29 cellular contexts compared by ENCODE assay signal in the genomic region with DNA sequence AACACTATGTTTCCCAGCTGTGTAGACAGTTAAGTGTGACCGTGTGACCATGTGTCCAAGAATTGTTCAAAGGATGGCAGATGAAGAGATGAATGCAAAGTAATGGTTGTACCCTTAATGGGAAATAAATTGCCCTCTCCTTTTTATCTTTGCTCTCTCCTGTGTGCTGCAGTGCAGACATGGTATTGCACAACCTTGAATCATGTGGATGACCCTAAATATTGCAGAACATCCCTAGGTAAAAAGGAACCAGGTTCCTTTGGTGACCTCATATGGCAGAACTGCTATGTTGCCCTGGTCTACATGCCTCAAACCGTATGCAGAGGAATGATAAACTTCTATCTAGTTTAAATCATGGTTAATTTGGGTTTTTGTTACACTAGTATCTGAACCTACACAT.
"Had no signal": no experiment of that assay in that cellular context is flagged by ENCODE, and none has a peak within 500 bp of the region (broad histone marks: within the 10 kb centered on the region; RNA-seq: fewer than 3 reads in every experiment).

No MANE protein-coding gene starts in this region.

- FAIRE-seq: colon had no signal

- ATAC-seq: activated CD4-positive, alpha-beta T cell treated with anti-CD3 and anti-CD28 coated beads for 36 hours; activated CD8-positive, alpha-beta memory T cell treated with anti-CD3 and anti-CD28 coated beads, Interleukin-2, amount 10 ng/mL, durations not matched to agents 7 days and 5 days; activated CD8-positive, alpha-beta T cell treated with anti-CD3 and anti-CD28 coated beads, Interleukin-2, amount 10 ng/mL, durations not matched to agents 7 days and 5 days; activated naive CD8-positive, alpha-beta T cell treated with anti-CD3 and anti-CD28 coated beads, Interleukin-2, amount 50 U/mL, for 24 hours; body of pancreas; effector memory CD8-positive, alpha-beta T cell; gastroesophageal sphincter; heart right ventricle had no signal

- DNase-seq: activated CD4-positive, alpha-beta memory T cell treated with anti-CD3 and anti-CD28 coated beads for 36 hours; activated CD4-positive, alpha-beta T cell treated with anti-CD3 and anti-CD28 coated beads for 36 hours; activated CD4-positive, alpha-beta T cell treated with anti-CD3 and anti-CD28 coated beads, Interleukin-2, amount 10 ng/mL, durations not matched to agents 24 days and 14 days; activated CD4-positive, CD25-positive, alpha-beta regulatory T cell; activated CD4-positive, CD25-positive, alpha-beta regulatory T cell treated with anti-CD3 and anti-CD28 coated beads, Interleukin-2, amount 50 U/mL, for 72 hours; activated CD8-positive, alpha-beta memory T cell treated with anti-CD3 and anti-CD28 coated beads, Interleukin-2, amount 10 ng/mL, durations not matched to agents 7 days and 5 days; activated CD8-positive, alpha-beta memory T cell treated with anti-CD3 and anti-CD28 coated beads, Interleukin-2, amount 50 U/mL, for 4 hours; activated CD8-positive, alpha-beta T cell treated with anti-CD3 and anti-CD28 coated beads, Interleukin-2, amount 10 ng/mL, durations not matched to agents 7 days and 5 days; activated effector memory CD4-positive, alpha-beta T cell treated with anti-CD3 and anti-CD28 coated beads, Interleukin-2, amount 50 U/mL, for 16 hours; activated naive CD4-positive, alpha-beta T cell treated with anti-CD3 and anti-CD28 coated beads for 36 hours; activated naive CD8-positive, alpha-beta T cell treated with anti-CD3 and anti-CD28 coated beads for 36 hours; activated naive CD8-positive, alpha-beta T cell treated with anti-CD3 and anti-CD28 coated beads, Interleukin-2, amount 50 U/mL, for 24 hours; activated T-cell treated with anti-CD3 and anti-CD28 coated beads, Interleukin-2, amount 50 U/mL, for 1 hour; activated T-cell treated with anti-CD3 and anti-CD28 coated beads, Interleukin-2, amount 50 U/mL, for 48 hours; adrenal gland; amygdala; aorta; body of pancreas; caudate nucleus; cortex of kidney; dermis blood vessel endothelial cell; effector CD4-positive, alpha-beta T cell; effector memory CD8-positive, alpha-beta T cell; esophagus squamous epithelium; foreskin melanocyte; heart right ventricle; T1000 had no signal
